ENCODE assay signal across 17 cellular contexts in genomic region chr7:141227454-141227853, GRCh38.
DNase-seq lines count a peak whose midpoint lies in the region; ATAC-seq lines count a peak whose summit lies in the region.
"Had no signal": no experiment of that assay in that cellular context is flagged by ENCODE, and none has a peak within 500 bp of the region (broad histone marks: within the 10 kb centered on the region; RNA-seq: fewer than 3 reads in every experiment).

No MANE protein-coding gene starts in this region.

- ATAC-seq in GM18867 (IDR thresholded peaks at IDR 0.05; ENCODE audit: unreplicated experiment): no peak

- DNase-seq in NCI-H82 (lab: John Stamatoyannopoulos, UW) (peak; percentile 8), NCI-H82 treated with DMSO at 0.1 percent for 48 hours (lab: John Stamatoyannopoulos, UW; ENCODE audit: unreplicated experiment) (no peak), NCI-H146 (lab: John Stamatoyannopoulos, UW) (peak; percentile 22), SK-MEL-5 (ENCODE audit: low read depth, low spot score) (peak; percentile 49), COLO829 (ENCODE audit: low spot score) (no peak), UCSD-AML1 (lab: John Stamatoyannopoulos, UW; ENCODE audit: unreplicated experiment) (no peak), inferior parietal cortex (ENCODE audit: extremely low spot score) (no peak)
- DNase-seq: 8988T, Calu3, H9, NCI-H1105, NCI-H2107, NCI-H446 treated with DMSO at 0.1 percent for 48 hours, NCI-H774, SHP77, SK-N-SH had no signal

- in situ Hi-C loops in SK-MEL-5 (cut with HindIII; ENCODE audit: low pct_unique_long_range_greater_than_20kb, low sequenced_read_pairs): no loop called here

Comparison
In these comparisons a context has a peak if more than half of its experiments do, and no peak if none do; other contexts are left out.
1. DNase-seq: peak in NCI-H82 (single experiment), NCI-H146 (single experiment) and SK-MEL-5 (single experiment); none in NCI-H82 treated with DMSO at 0.1 percent for 48 hours (single experiment), COLO829 (single experiment), UCSD-AML1 (single experiment) and inferior parietal cortex (single experiment).